ENCODE assay signal across 8 cellular contexts in genomic region chr13:24511824-24512207, GRCh38. TPM values are rescaled to one million over a fixed set of nuclear protein-coding genes. Genes with fewer than 3 reads are reported as not detected.
DNase-seq lines count a peak whose midpoint lies in the region; ATAC-seq and TF ChIP-seq lines count a peak whose summit lies in the region.

No MANE protein-coding gene starts in this region.

- ATAC-seq in GM18498 (IDR thresholded peaks at IDR 0.05; ENCODE audit: unreplicated experiment) (peak; percentile 2), HG02852 (IDR thresholded peaks at IDR 0.05; ENCODE audit: unreplicated experiment) (peak; percentile 0)

- peak overlapping the region; percentile 76 for H3K27ac ChIP-seq in SJCRH30
- H3K27ac ChIP-seq in esophagus muscularis mucosa (replicated peaks in 1 of 4) = peak overlapping the region; percentile 87 to 98 (median 92)
- H3K27ac ChIP-seq in trophoblast cell (ENCODE audit: low read depth, low read length) = no peak overlapping the region

- H2BK120ac ChIP-seq in trophoblast cell (ENCODE audit: insufficient read depth, low read length, poor library complexity) = no peak overlapping the region

- H3K27me3 ChIP-seq in SJCRH30 (no peaks in the 10 kb centered on the region), esophagus muscularis mucosa (no peaks in the 10 kb centered on the region), trophoblast cell (ENCODE audit: insufficient read depth, low read length) (no peaks in the 10 kb centered on the region)

- no peak overlapping the region for H2AFZ ChIP-seq in trophoblast cell (ENCODE audit: insufficient read depth, low read length, poor library complexity)

- no peak overlapping the region for H2AK5ac ChIP-seq in trophoblast cell (ENCODE audit: low read length)

- H3K9ac ChIP-seq in trophoblast cell (ENCODE audit: low read length) = no peak overlapping the region

- TF ChIP-seq EP300 in esophagus muscularis mucosa (IDR thresholded peaks at IDR 0.05) = no peak

- no peak overlapping the region for H4K8ac ChIP-seq in trophoblast cell (ENCODE audit: low read depth, low read length)

- H3K4me3 ChIP-seq in SJCRH30 (peak overlapping the region; percentile 78), esophagus muscularis mucosa (peak overlapping the region; percentile 76 to 99 (median 84)), trophoblast cell (ENCODE audit: low read depth, low read length) (no peak overlapping the region)

- TF ChIP-seq POLR2A in esophagus muscularis mucosa (IDR thresholded peaks at IDR 0.05; ENCODE audit: low read depth) = no peak

- no peak overlapping the region for H3K14ac ChIP-seq in trophoblast cell (ENCODE audit: low read length)

- H4K91ac ChIP-seq in trophoblast cell (ENCODE audit: low read depth, low read length) = no peak overlapping the region

- H3K36me3 ChIP-seq in SJCRH30 (no peaks in the 10 kb centered on the region; the same call in 1 of the 2 replicates), esophagus muscularis mucosa (peaks cover 0 to 9% (median 2%) of the 10 kb centered on the region in 4 donors), trophoblast cell (ENCODE audit: control insufficient read depth in 1 of 2, insufficient read depth in 2 of 2, low read length in 2 of 2) (no peaks in the 10 kb centered on the region)

- intact Hi-C loops in esophagus muscularis mucosa (cut with DNase I) = no loop called here

- TF ChIP-seq CTCF in esophagus muscularis mucosa (IDR thresholded peaks at IDR 0.05) (no peak), GM13977 (IDR thresholded peaks at IDR 0.05; ENCODE audit: extremely low read depth, insufficient read depth, missing control alignments) (no peak)

- H3K9me3 ChIP-seq in SJCRH30 (replicated peaks) (no peaks in the 10 kb centered on the region), esophagus muscularis mucosa (no peaks in the 10 kb centered on the region), trophoblast cell (ENCODE audit: insufficient read depth, low read depth, low read length) (no peaks in the 10 kb centered on the region)

- 3% methylated on average over 6 of the region's 6 CpGs for WGBS in esophagus muscularis mucosa
- WGBS in trophoblast cell (ENCODE audit: extremely low coverage, insufficient coverage, insufficient read length) = no CpG with 5 or more reads among the region's 6 CpGs

- peaks cover 4% of the 10 kb centered on the region for H3K79me2 ChIP-seq in trophoblast cell (ENCODE audit: control insufficient read depth, insufficient read depth, low read length, poor library complexity)

- no peak overlapping the region for H3K4ac ChIP-seq in trophoblast cell (ENCODE audit: low read depth, low read length)

- H3K4me1 ChIP-seq in SJCRH30 (peaks cover 4% of the 10 kb centered on the region), esophagus muscularis mucosa (peaks cover 14 to 25% (median 17%) of the 10 kb centered on the region in 4 donors), trophoblast cell (ENCODE audit: control insufficient read depth in 1 of 2, insufficient read depth in 2 of 2, low read length in 2 of 2) (peaks cover 7 to 9% of the 10 kb centered on the region in 2 experiments)

- in situ Hi-C loops in GM13977 (cut with MboI; ENCODE audit: low pct_unique_long_range_greater_than_20kb, low sequenced_read_pairs, unreplicated experiment) = no loop called here

- no peak overlapping the region for H2BK5ac ChIP-seq in trophoblast cell (ENCODE audit: low read depth, low read length, poor library complexity)

- H3K23ac ChIP-seq in trophoblast cell (ENCODE audit: low read length) = no peak overlapping the region

- H3K79me1 ChIP-seq in trophoblast cell (ENCODE audit: low read length) = peaks cover 5% of the 10 kb centered on the region

- H3K4me2 ChIP-seq in trophoblast cell (ENCODE audit: low read length) = peak overlapping the region; percentile 77

- H4K12ac ChIP-seq in trophoblast cell (ENCODE audit: low read depth, low read length) = no peak overlapping the region

- H2BK12ac ChIP-seq in trophoblast cell (ENCODE audit: low read length) = no peak overlapping the region

- no peak for DNase-seq in SJCRH30
- no peak for DNase-seq in esophagus muscularis mucosa (ENCODE audit: extremely low spot score)
- DNase-seq in trophoblast cell = no peak
- no peak for DNase-seq in GM19240 (ENCODE audit: insufficient read length, low spot score)
- DNase-seq in DMS 273 (lab: John Stamatoyannopoulos, UW; ENCODE audit: unreplicated experiment) = no peak
- no peak for DNase-seq in GM13977 (ENCODE audit: low spot score)

- H3K18ac ChIP-seq in trophoblast cell (ENCODE audit: low read length) = no peak overlapping the region

RNA-seq across cellular contexts. Expression of gene PARP4, which starts 0.8 kb away (rescaled TPM):
- 49.9 and 54.0 TPM in 2 replicates for total RNA-seq in SJCRH30 (2014; rRNA removed; shearing (Covaris generic))
- 10 to 100 TPM; 38.3 to 47.4 (median 40.6) TPM for total RNA-seq in esophagus muscularis mucosa
- 19.1 and 20.4 TPM in 2 replicates for polyA plus RNA-seq in trophoblast cell (2013)
